31 cellular contexts compared by ENCODE assay signal in genomic region chr20:19466204-19466928, GRCh38.
"Had no signal": no experiment of that assay in that cellular context is flagged by ENCODE, and none has a peak within 500 bp of the region (broad histone marks: within the 10 kb centered on the region; RNA-seq: fewer than 3 reads in every experiment).

No MANE protein-coding gene starts in this region.

- H3K4me3 ChIP-seq: breast epithelium, esophagus squamous epithelium, hepatocyte, neural progenitor cell, stomach, suprapubic skin, tibial artery had no signal

- H3K27me3 ChIP-seq: breast epithelium, esophagus squamous epithelium, hepatocyte, neural progenitor cell, stomach, suprapubic skin, tibial artery had no signal

- H3K4me3 Mint-ChIP-seq: activated B cell treated with CpG ODN at 0.5 μM for 24 hours; activated CD8-positive, alpha-beta T cell treated with anti-CD3 and anti-CD28 coated beads for 36 hours; activated naive CD8-positive, alpha-beta T cell treated with anti-CD3 and anti-CD28 coated beads, Interleukin-2, amount 50 U/mL, for 24 hours; activated T-cell treated with anti-CD3 and anti-CD28 coated beads, Interleukin-2, amount 50 U/mL, for 4 hours; activated T-helper 17 cell treated with anti-CD3 and anti-CD28 coated beads, Interleukin-2, amount 50 U/mL, for 72 hours; central memory CD8-positive, alpha-beta T cell; dendritic cell treated with granulocyte-macrophage colony-stimulating factor and Interleukin-4, amounts not matched to agents 40 ng/mL and 50 ng/mL, for 4 days; mesothelial cell of epicardium; naive thymus-derived CD4-positive, alpha-beta T cell; neural progenitor cell; stimulated activated naive B cell treated with anti-CD40 and anti-IgM and Interleukin-4, amounts not matched to agents 10 μg/mL and 1 μg/mL and 100 μg/mL, for 72 hours; T-helper 2 cell treated with Interferon-gamma antibody and Interleukin-4, amounts not matched to agents 5 μg/mL and 100 μg/mL, for 36 hours had no signal

- H3K9me3 Mint-ChIP-seq: activated B cell treated with CpG ODN at 0.5 μM for 24 hours; activated CD8-positive, alpha-beta T cell treated with anti-CD3 and anti-CD28 coated beads for 36 hours; activated naive CD8-positive, alpha-beta T cell treated with anti-CD3 and anti-CD28 coated beads, Interleukin-2, amount 50 U/mL, for 24 hours; activated T-cell treated with anti-CD3 and anti-CD28 coated beads, Interleukin-2, amount 50 U/mL, for 4 hours; dendritic cell treated with granulocyte-macrophage colony-stimulating factor and Interleukin-4, amounts not matched to agents 40 ng/mL and 50 ng/mL, for 4 days; mesothelial cell of epicardium; neural progenitor cell; stimulated activated naive B cell treated with anti-CD40 and anti-IgM and Interleukin-4, amounts not matched to agents 10 μg/mL and 1 μg/mL and 100 μg/mL, for 72 hours; T-helper 2 cell treated with Interferon-gamma antibody and Interleukin-4, amounts not matched to agents 5 μg/mL and 100 μg/mL, for 36 hours had no signal

- H2AFZ ChIP-seq: hepatocyte, neural progenitor cell had no signal

- H3K4me1 ChIP-seq: breast epithelium, esophagus squamous epithelium, stomach, suprapubic skin had no signal

- H3K9ac ChIP-seq: neural progenitor cell had no signal

- H3K36me3 ChIP-seq: breast epithelium, esophagus squamous epithelium, neural progenitor cell, stomach, suprapubic skin, tibial artery had no signal

- DNase-seq: activated B cell treated with CpG ODN at 0.5 μM for 24 hours; activated CD4-positive, alpha-beta T cell treated with anti-CD3 and anti-CD28 coated beads, Interleukin-2, amount 50 U/mL, for 1 hour; activated CD8-positive, alpha-beta T cell treated with anti-CD3 and anti-CD28 coated beads for 36 hours; activated gamma-delta T cell treated with Interleukin-2 at 50 U/mL for 16 hours; activated naive CD4-positive, alpha-beta T cell treated with anti-CD3 and anti-CD28 coated beads, Interleukin-2, amount 50 U/mL, for 16 hours; activated naive CD8-positive, alpha-beta T cell treated with anti-CD3 and anti-CD28 coated beads, Interleukin-2, amount 50 U/mL, for 24 hours; activated T-cell treated with anti-CD3 and anti-CD28 coated beads, Interleukin-2, amount 50 U/mL, for 4 hours; amygdala; esophagus squamous epithelium; foreskin melanocyte; kidney; left colon; mammary epithelial cell; naive thymus-derived CD4-positive, alpha-beta T cell; occipital lobe; small intestine; stimulated activated naive B cell treated with anti-CD40 and anti-IgM and Interleukin-4, amounts not matched to agents 10 μg/mL and 1 μg/mL and 100 μg/mL, for 72 hours; stomach; T-helper 1 cell; tibial artery had no signal

- H3K36me3 Mint-ChIP-seq: mesothelial cell of epicardium; naive thymus-derived CD4-positive, alpha-beta T cell; neural progenitor cell; stimulated activated naive B cell treated with anti-CD40 and anti-IgM and Interleukin-4, amounts not matched to agents 10 μg/mL and 1 μg/mL and 100 μg/mL, for 72 hours had no signal

- H3K27ac ChIP-seq: breast epithelium, epithelial cell of prostate, esophagus squamous epithelium, hepatocyte, neural progenitor cell, stomach, suprapubic skin, tibial artery had no signal

- H3K4me1 Mint-ChIP-seq: activated B cell treated with CpG ODN at 0.5 μM for 24 hours; activated naive CD8-positive, alpha-beta T cell treated with anti-CD3 and anti-CD28 coated beads, Interleukin-2, amount 50 U/mL, for 24 hours; activated T-helper 17 cell treated with anti-CD3 and anti-CD28 coated beads, Interleukin-2, amount 50 U/mL, for 72 hours; central memory CD8-positive, alpha-beta T cell; naive thymus-derived CD4-positive, alpha-beta T cell; stimulated activated naive B cell treated with anti-CD40 and anti-IgM and Interleukin-4, amounts not matched to agents 10 μg/mL and 1 μg/mL and 100 μg/mL, for 72 hours had no signal

- ATAC-seq: activated CD8-positive, alpha-beta T cell treated with anti-CD3 and anti-CD28 coated beads for 36 hours; activated naive CD8-positive, alpha-beta T cell treated with anti-CD3 and anti-CD28 coated beads, Interleukin-2, amount 50 U/mL, for 24 hours; activated T-cell treated with anti-CD3 and anti-CD28 coated beads, Interleukin-2, amount 50 U/mL, for 4 hours; activated T-helper 17 cell treated with anti-CD3 and anti-CD28 coated beads, Interleukin-2, amount 50 U/mL, for 72 hours; left colon; naive thymus-derived CD4-positive, alpha-beta T cell; sciatic nerve; stimulated activated naive B cell treated with anti-CD40 and anti-IgM and Interleukin-4, amounts not matched to agents 10 μg/mL and 1 μg/mL and 100 μg/mL, for 72 hours had no signal

- H3K4me2 ChIP-seq: hepatocyte, neural progenitor cell had no signal

- H3K9me3 ChIP-seq: breast epithelium, esophagus squamous epithelium, stomach, suprapubic skin, tibial artery had no signal

- H3K27me3 Mint-ChIP-seq: activated CD8-positive, alpha-beta T cell treated with anti-CD3 and anti-CD28 coated beads for 36 hours; activated T-helper 17 cell treated with anti-CD3 and anti-CD28 coated beads, Interleukin-2, amount 50 U/mL, for 72 hours; central memory CD8-positive, alpha-beta T cell; dendritic cell treated with granulocyte-macrophage colony-stimulating factor and Interleukin-4, amounts not matched to agents 40 ng/mL and 50 ng/mL, for 4 days had no signal

- H3K79me2 ChIP-seq: hepatocyte had no signal

- H3K27ac Mint-ChIP-seq: activated B cell treated with CpG ODN at 0.5 μM for 24 hours; activated CD8-positive, alpha-beta T cell treated with anti-CD3 and anti-CD28 coated beads for 36 hours; activated naive CD8-positive, alpha-beta T cell treated with anti-CD3 and anti-CD28 coated beads, Interleukin-2, amount 50 U/mL, for 24 hours; activated T-helper 17 cell treated with anti-CD3 and anti-CD28 coated beads, Interleukin-2, amount 50 U/mL, for 72 hours; dendritic cell treated with granulocyte-macrophage colony-stimulating factor and Interleukin-4, amounts not matched to agents 40 ng/mL and 50 ng/mL, for 4 days; mesothelial cell of epicardium; naive thymus-derived CD4-positive, alpha-beta T cell; neural progenitor cell; stimulated activated naive B cell treated with anti-CD40 and anti-IgM and Interleukin-4, amounts not matched to agents 10 μg/mL and 1 μg/mL and 100 μg/mL, for 72 hours; T-helper 2 cell treated with Interferon-gamma antibody and Interleukin-4, amounts not matched to agents 5 μg/mL and 100 μg/mL, for 36 hours had no signal
